Comparison of ENCODE assay signal across 8 cellular contexts in the genomic region with DNA sequence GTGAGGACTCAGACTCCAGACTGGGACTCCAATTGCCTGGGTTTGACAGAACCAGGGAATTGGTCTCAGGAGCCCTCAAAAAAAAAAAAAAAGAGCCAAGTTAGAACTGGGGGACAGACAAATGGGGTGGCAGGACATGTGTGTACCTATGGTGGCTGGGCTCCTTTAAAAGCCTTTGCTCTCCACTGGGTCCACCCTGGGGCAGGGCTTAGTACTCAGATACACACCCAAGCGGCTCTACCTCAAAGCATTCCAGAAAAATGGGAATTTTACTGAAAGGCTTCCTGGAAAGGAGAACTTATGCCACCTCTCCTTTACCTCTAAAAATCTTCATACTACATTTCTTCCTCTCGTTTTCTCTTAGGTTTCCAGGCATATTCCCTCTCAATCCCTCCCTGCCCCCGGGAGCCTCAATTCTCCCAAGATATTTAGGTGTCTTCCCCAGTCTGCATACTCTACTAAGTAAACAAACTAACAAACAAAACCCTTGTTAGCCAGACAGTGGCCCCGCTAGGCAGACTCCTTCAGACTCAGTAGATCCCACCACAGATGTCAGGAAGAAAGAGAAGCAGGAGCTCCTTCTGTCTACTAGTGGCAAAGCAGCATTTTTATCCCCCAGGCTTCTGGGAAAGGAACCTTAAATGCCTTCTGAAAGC. TPM values are rescaled to one million over a fixed set of nuclear protein-coding genes. Genes with fewer than 3 reads are reported as not detected.
DNase-seq lines count a peak whose midpoint lies in the region; ATAC-seq and TF ChIP-seq lines count a peak whose summit lies in the region.

No MANE protein-coding gene starts in this region.

- peak overlapping the region; percentile 94 for H3K4me3 Mint-ChIP-seq in activated CD8-positive, alpha-beta T cell treated with anti-CD3 and anti-CD28 coated beads for 36 hours
- H3K4me3 Mint-ChIP-seq in stimulated activated memory B cell treated with anti-CD40 and anti-IgM and Interleukin-4, amounts not matched to agents 10 μg/mL and 1 μg/mL and 100 μg/mL, for 72 hours: peak overlapping the region; percentile 94

- H3K27me3 Mint-ChIP-seq in activated CD8-positive, alpha-beta T cell treated with anti-CD3 and anti-CD28 coated beads for 36 hours: no peaks in the 10 kb centered on the region
- no peaks in the 10 kb centered on the region for H3K27me3 Mint-ChIP-seq in stimulated activated memory B cell treated with anti-CD40 and anti-IgM and Interleukin-4, amounts not matched to agents 10 μg/mL and 1 μg/mL and 100 μg/mL, for 72 hours

- peak overlapping the region; percentile 98 for H3K27ac Mint-ChIP-seq in activated CD8-positive, alpha-beta T cell treated with anti-CD3 and anti-CD28 coated beads for 36 hours
- peak overlapping the region; percentile 96 for H3K27ac Mint-ChIP-seq in stimulated activated memory B cell treated with anti-CD40 and anti-IgM and Interleukin-4, amounts not matched to agents 10 μg/mL and 1 μg/mL and 100 μg/mL, for 72 hours

- H3K4me3 ChIP-seq in HFF-Myc (replicated peaks; ENCODE audit: low read depth, low read length) (peak overlapping the region; percentile 94), iPS-18a (ENCODE audit: low read length) (peak overlapping the region; percentile 97)

- no peaks in the 10 kb centered on the region for H3K9me3 Mint-ChIP-seq in activated CD8-positive, alpha-beta T cell treated with anti-CD3 and anti-CD28 coated beads for 36 hours
- no peaks in the 10 kb centered on the region for H3K9me3 Mint-ChIP-seq in stimulated activated memory B cell treated with anti-CD40 and anti-IgM and Interleukin-4, amounts not matched to agents 10 μg/mL and 1 μg/mL and 100 μg/mL, for 72 hours

- POLR2A ChIA-PET in activated CD8-positive, alpha-beta T cell treated with anti-CD3 and anti-CD28 coated beads for 36 hours (lab: Charles Lee): interaction anchor here (0.7 to 4.0 kb wide), 14 partner anchors 10 to 1028 kb away, joined by 3 to 29 read pairs (median 4); a partner anchor contains a TSS

- H3K9ac ChIP-seq in iPS-18a (ENCODE audit: low read length): peak overlapping the region; percentile 70

- peak; percentile 10 for ATAC-seq in activated CD8-positive, alpha-beta T cell treated with anti-CD3 and anti-CD28 coated beads for 36 hours
- peak; percentile 3 for ATAC-seq in stimulated activated memory B cell treated with anti-CD40 and anti-IgM and Interleukin-4, amounts not matched to agents 10 μg/mL and 1 μg/mL and 100 μg/mL, for 72 hours
- ATAC-seq in GM18511 (IDR thresholded peaks at IDR 0.05; ENCODE audit: unreplicated experiment): no peak

- DNase-seq in HFF-Myc (ENCODE audit: extremely low read depth, low read depth): no peak
- DNase-seq in activated CD8-positive, alpha-beta T cell treated with anti-CD3 and anti-CD28 coated beads for 36 hours: peak; percentile 37
- no peak for DNase-seq in dermis blood vessel endothelial cell
- no peak for DNase-seq in DMS153 treated with DMSO at 0.1 percent for 48 hours (lab: John Stamatoyannopoulos, UW; ENCODE audit: unreplicated experiment)
- DNase-seq in D341Med (ENCODE audit: low spot score): no peak

- TF ChIP-seq CTCF in HFF-Myc (IDR thresholded peaks at IDR 0.05; ENCODE audit: low read depth, low read length, missing control alignments): no peak
- no peak for TF ChIP-seq CTCF in activated CD8-positive, alpha-beta T cell treated with anti-CD3 and anti-CD28 coated beads for 36 hours (IDR thresholded peaks at IDR 0.05)

- CTCF ChIA-PET in activated CD8-positive, alpha-beta T cell treated with anti-CD3 and anti-CD28 coated beads for 36 hours (lab: Charles Lee): interaction anchor here (0.7 to 11.6 kb wide), 14 partner anchors 10 to 1008 kb away, joined by 3 to 125 read pairs (median 4); a partner anchor contains a TSS

- H3K36me3 ChIP-seq in iPS-18a (ENCODE audit: control insufficient read depth, low read depth, low read length): peaks cover 21% of the 10 kb centered on the region

- no peaks in the 10 kb centered on the region for H3K9me3 ChIP-seq in iPS-18a (ENCODE audit: control insufficient read depth, low read depth, low read length)

- no peak overlapping the region for H3K27ac ChIP-seq in iPS-18a (ENCODE audit: low read length)

- H3K36me3 Mint-ChIP-seq in activated CD8-positive, alpha-beta T cell treated with anti-CD3 and anti-CD28 coated beads for 36 hours (ENCODE audit: low read depth): peaks cover 36% of the 10 kb centered on the region
- peaks cover 41% of the 10 kb centered on the region for H3K36me3 Mint-ChIP-seq in stimulated activated memory B cell treated with anti-CD40 and anti-IgM and Interleukin-4, amounts not matched to agents 10 μg/mL and 1 μg/mL and 100 μg/mL, for 72 hours

- peaks cover 7% of the 10 kb centered on the region for H3K4me1 ChIP-seq in iPS-18a (ENCODE audit: control insufficient read depth, low read depth, low read length)

- intact Hi-C loops in activated CD8-positive, alpha-beta T cell treated with anti-CD3 and anti-CD28 coated beads for 36 hours (cut with micrococcal nuclease): loop anchor here (5.0 kb wide), 2 partner anchors 36 to 54 kb away; a partner anchor contains a TSS

- peaks cover 42% of the 10 kb centered on the region for H3K4me1 Mint-ChIP-seq in activated CD8-positive, alpha-beta T cell treated with anti-CD3 and anti-CD28 coated beads for 36 hours (ENCODE audit: low read depth)
- peaks cover 50% of the 10 kb centered on the region for H3K4me1 Mint-ChIP-seq in stimulated activated memory B cell treated with anti-CD40 and anti-IgM and Interleukin-4, amounts not matched to agents 10 μg/mL and 1 μg/mL and 100 μg/mL, for 72 hours

- H3K27me3 ChIP-seq in iPS-18a (ENCODE audit: control insufficient read depth, insufficient read depth, low read length): no peaks in the 10 kb centered on the region

RNA-seq across cellular contexts. Expression of a gene that starts 0.8 kb away (rescaled TPM):
- 100 to 1,000 TPM in 1 of 2 experiments, 10 to 100 TPM in 1; 98.8 to 107 TPM for total RNA-seq in activated CD8-positive, alpha-beta T cell treated with anti-CD3 and anti-CD28 coated beads for 36 hours
- total RNA-seq in dermis blood vessel endothelial cell: 54.1 and 63.5 TPM in 2 replicates

RNA-seq across cellular contexts. Expression of a gene that starts 1.4 kb away (rescaled TPM):
- 10 to 100 TPM; 14.7 to 18.3 TPM for total RNA-seq in activated CD8-positive, alpha-beta T cell treated with anti-CD3 and anti-CD28 coated beads for 36 hours
- total RNA-seq in dermis blood vessel endothelial cell: 10.6 and 12.3 TPM in 2 replicates

RNA-seq across cellular contexts. Expression of a gene that starts 31.9 kb away (rescaled TPM):
- 1 to 10 TPM; 2.0 to 2.5 TPM for total RNA-seq in activated CD8-positive, alpha-beta T cell treated with anti-CD3 and anti-CD28 coated beads for 36 hours
- 11.4 and 31.3 TPM in 2 replicates for total RNA-seq in dermis blood vessel endothelial cell

RNA-seq across cellular contexts. Expression of a gene that starts 52.6 kb away (rescaled TPM):
- total RNA-seq in activated CD8-positive, alpha-beta T cell treated with anti-CD3 and anti-CD28 coated beads for 36 hours: 10 to 100 TPM; 16.6 to 17.3 TPM
- total RNA-seq in dermis blood vessel endothelial cell: 10.4 and 19.5 TPM in 2 replicates
